In genomic region chr6:165574770-165575549, GRCh38 we compare ENCODE assay signal across 1 cellular context.
TF ChIP-seq lines count a peak whose summit lies in the region.

No MANE protein-coding gene starts in this region.

TF ChIP-seq in GM12878, 131 proteins besides CTCF, POLR2A, EP300 and RAD21 (continued from another document):
- TF ChIP-seq IKZF1 (conservative IDR thresholded peaks at IDR 0.05): peak; percentile 34; the same call in 1 of the 2 replicates
- peak; percentile 67 for TF ChIP-seq MTA2 (IDR thresholded peaks at IDR 0.05; ENCODE audit: low read depth)
- TF ChIP-seq BCL11A (IDR thresholded peaks at IDR 0.05; ENCODE audit: low read depth, low read length): peak; percentile 7; the same call in 1 of the 2 replicates
- 0 out of 4 replicates have a peak, but pooled peaks of 1 of the 2 experiments have one; percentile 10 for TF ChIP-seq BHLHE40 (IDR thresholded peaks at IDR 0.05; ENCODE audit: borderline replicate concordance in 1 of 2, low read depth in 2 of 2, low read length in 1 of 2)
- no peak for TF ChIP-seq CREB1 (IDR thresholded peaks at IDR 0.05; ENCODE audit: low read depth)
- peak in 1 of 2 experiments; percentile 60; a peak in 2 of 4 replicates for TF ChIP-seq IKZF2 (IDR thresholded peaks at IDR 0.05)
- TF ChIP-seq MYB (IDR thresholded peaks at IDR 0.05; ENCODE audit: borderline replicate concordance, low read depth, low read length): no peak
